Comparison of ENCODE assay signal across 13 cellular contexts in the genomic region with DNA sequence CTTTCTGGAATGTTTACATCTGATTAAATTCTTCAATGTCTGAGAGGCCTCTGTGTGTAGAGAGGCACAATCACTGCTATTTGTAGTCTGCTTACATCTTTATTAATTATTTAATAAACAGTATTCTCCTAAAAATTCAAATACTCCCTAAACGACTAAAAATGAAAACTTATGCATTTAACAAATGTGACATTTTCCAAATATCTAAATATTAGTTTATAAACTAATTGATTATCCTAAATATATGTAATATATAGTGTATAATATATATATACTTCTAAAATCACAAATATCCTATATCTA.
"Had no signal": no experiment of that assay in that cellular context is flagged by ENCODE, and none has a peak within 500 bp of the region (broad histone marks: within the 10 kb centered on the region; RNA-seq: fewer than 3 reads in every experiment).

No MANE protein-coding gene starts in this region.

- H3K4me3 Mint-ChIP-seq: activated CD4-positive, alpha-beta memory T cell treated with anti-CD3 and anti-CD28 coated beads for 36 hours; activated naive CD8-positive, alpha-beta T cell treated with anti-CD3 and anti-CD28 coated beads for 36 hours; activated T-cell treated with anti-CD3 and anti-CD28 coated beads, Interleukin-2, amount 50 U/mL, for 72 hours; central memory CD8-positive, alpha-beta T cell; natural killer cell had no signal

- DNase-seq: activated gamma-delta T cell, natural killer cell had no signal

- H3K27ac Mint-ChIP-seq: activated CD4-positive, alpha-beta memory T cell treated with anti-CD3 and anti-CD28 coated beads for 36 hours; natural killer cell; progenitor cell of endocrine pancreas had no signal

- H3K27me3 Mint-ChIP-seq: activated naive CD8-positive, alpha-beta T cell treated with anti-CD3 and anti-CD28 coated beads for 36 hours; progenitor cell of endocrine pancreas had no signal

- H3K4me1 Mint-ChIP-seq: central memory CD8-positive, alpha-beta T cell; natural killer cell had no signal

- H3K4me1 ChIP-seq: right atrium auricular region had no signal

- H3K9me3 ChIP-seq: right atrium auricular region, upper lobe of left lung had no signal

- H3K27ac ChIP-seq: brain microvascular endothelial cell, epithelial cell of prostate, upper lobe of left lung, WERI-Rb-1 had no signal

- H3K9me3 Mint-ChIP-seq: activated CD4-positive, alpha-beta memory T cell treated with anti-CD3 and anti-CD28 coated beads for 36 hours; activated naive CD8-positive, alpha-beta T cell treated with anti-CD3 and anti-CD28 coated beads for 36 hours; activated T-cell treated with anti-CD3 and anti-CD28 coated beads, Interleukin-2, amount 50 U/mL, for 72 hours; central memory CD8-positive, alpha-beta T cell; natural killer cell had no signal

- H3K4me3 ChIP-seq: right atrium auricular region, skin epidermis, upper lobe of left lung had no signal

- H3K36me3 Mint-ChIP-seq: activated CD4-positive, alpha-beta memory T cell treated with anti-CD3 and anti-CD28 coated beads for 36 hours; natural killer cell had no signal

- H3K27me3 ChIP-seq: brain microvascular endothelial cell, right atrium auricular region, upper lobe of left lung had no signal

- H3K36me3 ChIP-seq: brain microvascular endothelial cell, right atrium auricular region, upper lobe of left lung, WERI-Rb-1 had no signal
